Comparison of ENCODE assay signal across 19 cellular contexts in the genomic region with DNA sequence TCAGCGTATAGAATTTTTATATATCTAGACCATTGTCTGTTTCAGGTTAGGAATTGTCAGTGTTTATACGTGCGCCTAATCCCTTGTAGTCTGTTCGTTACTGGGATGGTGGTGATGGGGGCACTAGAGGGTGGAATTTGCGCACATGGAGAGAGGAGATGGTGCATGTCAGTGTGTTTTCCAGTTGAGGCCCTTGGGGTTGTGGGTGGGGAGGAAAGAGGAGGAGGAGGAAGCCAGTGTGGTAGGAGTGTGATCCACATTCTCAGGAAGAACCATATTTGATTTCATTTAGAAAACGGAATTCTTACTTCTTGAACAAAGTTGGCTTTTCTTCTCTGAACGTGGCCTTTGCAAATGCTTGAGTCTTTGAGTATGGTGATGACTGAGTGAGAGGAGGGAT.
"Had no signal": no experiment of that assay in that cellular context is flagged by ENCODE, and none has a peak within 500 bp of the region (broad histone marks: within the 10 kb centered on the region; RNA-seq: fewer than 3 reads in every experiment).

No MANE protein-coding gene starts in this region.

- H3K36me3 Mint-ChIP-seq: brain had no signal

- ATAC-seq: activated CD4-positive, CD25-positive, alpha-beta regulatory T cell treated with anti-CD3 and anti-CD28 coated beads, Interleukin-2, amount 50 U/mL, for 24 hours; foreskin keratinocyte; left lobe of liver; lower lobe of right lung; naive thymus-derived CD8-positive, alpha-beta T cell; pancreas; psoas muscle; right cardiac atrium had no signal

- H3K27me3 Mint-ChIP-seq: activated CD4-positive, alpha-beta T cell treated with anti-CD3 and anti-CD28 coated beads, Interleukin-2, amount 10 ng/mL, durations not matched to agents 7 days and 5 days; naive thymus-derived CD8-positive, alpha-beta T cell had no signal

- DNase-seq: activated CD4-positive, alpha-beta T cell treated with anti-CD3 and anti-CD28 coated beads, Interleukin-2, amount 10 ng/mL, durations not matched to agents 7 days and 5 days; activated naive CD4-positive, alpha-beta T cell; activated T-cell treated with anti-CD3 and anti-CD28 coated beads, Interleukin-2, amount 50 U/mL, for 1 hour; aorta; dermis blood vessel endothelial cell; effector CD8-positive, alpha-beta T cell; foreskin keratinocyte; lower lobe of right lung; naive thymus-derived CD8-positive, alpha-beta T cell; pancreas; psoas muscle; right cardiac atrium; stimulated activated CD4-positive, alpha-beta T cell treated with anti-CD3 and anti-CD28 coated beads, Interleukin-4, amount 100 ng/mL, for 4 hours; transverse colon; uterus had no signal

- H3K27ac Mint-ChIP-seq: activated CD4-positive, alpha-beta T cell treated with anti-CD3 and anti-CD28 coated beads, Interleukin-2, amount 10 ng/mL, durations not matched to agents 7 days and 5 days; activated T-helper 2 cell treated with anti-CD3 and anti-CD28 coated beads, Interferon-gamma antibody, Interleukin-2, Interleukin-4, amounts not matched to agents 10 μg/mL and 5 μg/mL and 100 μg/mL, durations not matched to agents 14 hours and 24 hours and 36 hours; brain had no signal

- H3K4me3 Mint-ChIP-seq: activated CD4-positive, alpha-beta T cell treated with anti-CD3 and anti-CD28 coated beads, Interleukin-2, amount 10 ng/mL, durations not matched to agents 7 days and 5 days; brain; naive thymus-derived CD8-positive, alpha-beta T cell had no signal
